ENCODE assay signal across 1 cellular context in the genomic region with DNA sequence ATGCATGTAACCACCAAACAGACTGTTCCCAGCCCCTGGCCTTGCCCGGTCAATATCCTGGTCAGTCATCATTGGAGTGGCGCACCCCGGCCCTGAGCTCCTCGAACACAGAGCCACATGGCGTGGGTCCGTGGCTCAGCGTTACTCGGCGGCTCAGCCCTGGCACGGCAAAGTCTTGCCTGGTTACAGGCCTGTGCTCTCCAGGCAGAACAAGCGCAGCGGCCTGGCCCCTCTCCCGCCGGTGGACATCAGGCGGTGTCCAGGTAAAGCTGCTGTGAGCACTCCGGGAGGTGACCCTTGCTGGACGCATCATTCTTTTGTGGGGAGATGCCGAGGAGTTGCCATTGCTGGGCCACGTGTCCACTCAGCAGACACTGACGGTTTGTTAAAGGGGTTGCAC.
TF ChIP-seq lines count a peak whose summit lies in the region.

No MANE protein-coding gene starts in this region.

TF ChIP-seq in K562, 482 proteins besides CTCF, POLR2A, EP300 and RAD21:
- TF ChIP-seq, protein P1, sequence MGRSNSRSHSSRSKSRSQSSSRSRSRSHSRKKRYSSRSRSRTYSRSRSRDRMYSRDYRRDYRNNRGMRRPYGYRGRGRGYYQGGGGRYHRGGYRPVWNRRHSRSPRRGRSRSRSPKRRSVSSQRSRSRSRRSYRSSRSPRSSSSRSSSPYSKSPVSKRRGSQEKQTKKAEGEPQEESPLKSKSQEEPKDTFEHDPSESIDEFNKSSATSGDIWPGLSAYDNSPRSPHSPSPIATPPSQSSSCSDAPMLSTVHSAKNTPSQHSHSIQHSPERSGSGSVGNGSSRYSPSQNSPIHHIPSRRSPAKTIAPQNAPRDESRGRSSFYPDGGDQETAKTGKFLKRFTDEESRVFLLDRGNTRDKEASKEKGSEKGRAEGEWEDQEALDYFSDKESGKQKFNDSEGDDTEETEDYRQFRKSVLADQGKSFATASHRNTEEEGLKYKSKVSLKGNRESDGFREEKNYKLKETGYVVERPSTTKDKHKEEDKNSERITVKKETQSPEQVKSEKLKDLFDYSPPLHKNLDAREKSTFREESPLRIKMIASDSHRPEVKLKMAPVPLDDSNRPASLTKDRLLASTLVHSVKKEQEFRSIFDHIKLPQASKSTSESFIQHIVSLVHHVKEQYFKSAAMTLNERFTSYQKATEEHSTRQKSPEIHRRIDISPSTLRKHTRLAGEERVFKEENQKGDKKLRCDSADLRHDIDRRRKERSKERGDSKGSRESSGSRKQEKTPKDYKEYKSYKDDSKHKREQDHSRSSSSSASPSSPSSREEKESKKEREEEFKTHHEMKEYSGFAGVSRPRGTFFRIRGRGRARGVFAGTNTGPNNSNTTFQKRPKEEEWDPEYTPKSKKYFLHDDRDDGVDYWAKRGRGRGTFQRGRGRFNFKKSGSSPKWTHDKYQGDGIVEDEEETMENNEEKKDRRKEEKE (IDR thresholded peaks at IDR 0.05; ENCODE audit: borderline replicate concordance in 1 of 2, control insufficient read depth in 1 of 2, low read depth in 2 of 2, low read length in 1 of 2), result no peak
- TF ChIP-seq MCM2 (IDR thresholded peaks at IDR 0.05; ENCODE audit: low read depth) (no peak), ARNT (IDR thresholded peaks at IDR 0.05) (no peak), ZNF347 (CRISPR knock-in tag; IDR thresholded peaks at IDR 0.05; ENCODE audit: low read depth) (no peak), RBM22 (IDR thresholded peaks at IDR 0.05; ENCODE audit: low read depth, low read length, poor library complexity, severe bottlenecking) (peak; percentile 57), TARDBP (IDR thresholded peaks at IDR 0.05) (no peak), ETV6 (IDR thresholded peaks at IDR 0.05; ENCODE audit: borderline replicate concordance in 1 of 2, low read depth in 2 of 2, low read length in 1 of 2) (no peak), ETV6 (CRISPR knock-in tag; IDR thresholded peaks at IDR 0.05; ENCODE audit: borderline replicate concordance) (no peak), TSHZ1 (CRISPR knock-in tag; IDR thresholded peaks at IDR 0.05) (no peak), POLR2G (IDR thresholded peaks at IDR 0.05; ENCODE audit: low read depth, low read length) (peak; percentile 58), SUPT5H (IDR thresholded peaks at IDR 0.05) (no peak)
